In the genomic region with DNA sequence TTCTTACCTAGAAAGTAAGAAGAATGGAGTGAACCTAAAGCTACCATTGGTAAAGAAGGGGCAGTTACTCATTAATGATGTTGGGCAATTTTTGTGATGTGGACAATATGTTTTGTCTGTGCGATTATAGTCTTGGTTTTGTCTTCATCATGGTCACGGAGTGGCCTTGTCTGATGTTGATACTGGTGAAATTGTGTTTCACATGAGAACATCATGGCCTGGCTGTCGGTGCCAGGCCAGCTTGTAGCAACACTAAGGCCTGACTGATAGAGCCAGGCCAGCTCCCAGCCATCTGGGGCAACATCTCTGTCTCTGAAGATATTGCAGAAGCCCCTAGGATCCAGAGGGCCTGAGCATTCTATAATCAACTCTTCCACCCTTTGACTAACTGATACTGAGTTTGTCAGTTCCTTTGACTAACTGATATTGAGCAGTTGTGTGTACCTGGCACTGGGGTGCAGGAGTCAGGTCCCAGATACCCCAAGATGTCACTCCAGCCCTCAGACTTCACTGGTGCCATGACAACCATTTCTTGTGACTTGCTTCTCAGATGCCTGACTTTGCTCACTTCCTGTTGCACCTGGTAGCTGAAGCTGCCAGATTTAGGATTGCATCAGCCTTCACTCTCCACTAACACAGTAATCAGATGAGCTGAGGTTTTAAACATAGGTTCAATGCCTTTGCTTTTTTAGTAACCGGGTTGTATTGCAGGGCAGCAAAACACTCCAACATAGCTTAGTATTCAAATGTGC, we compare ENCODE assay signal across 8 cellular contexts.
DNase-seq lines count a peak whose midpoint lies in the region; ATAC-seq and TF ChIP-seq lines count a peak whose summit lies in the region.

No MANE protein-coding gene starts in this region.

- H2BK120ac ChIP-seq in neuronal stem cell (ENCODE audit: low read depth, low read length): no peak overlapping the region

- no peak overlapping the region for H2AK5ac ChIP-seq in neuronal stem cell (ENCODE audit: low read depth, low read length)

- no peak overlapping the region for H3K4me3 Mint-ChIP-seq in Calu3 (ENCODE audit: low read depth, unreplicated experiment)
- no peak overlapping the region for H3K4me3 Mint-ChIP-seq in activated naive CD8-positive, alpha-beta T cell treated with anti-CD3 and anti-CD28 coated beads, Interleukin-2, amount 50 U/mL, for 24 hours

- H3K14ac ChIP-seq in neuronal stem cell (ENCODE audit: low read length): no peak overlapping the region

- H4K8ac ChIP-seq in neuronal stem cell (ENCODE audit: low read depth, low read length): no peak overlapping the region

- H3K27ac ChIP-seq in neuronal stem cell (replicated peaks; ENCODE audit: low read length) (no peak overlapping the region), uterus (no peak overlapping the region), adrenal gland (no peak overlapping the region)

- no peak overlapping the region for H3K18ac ChIP-seq in neuronal stem cell (ENCODE audit: low read length)

- peaks cover 5% of the 10 kb centered on the region for H3K9me3 Mint-ChIP-seq in Calu3 (ENCODE audit: low read depth, unreplicated experiment)
- peaks cover 13% of the 10 kb centered on the region for H3K9me3 Mint-ChIP-seq in activated naive CD8-positive, alpha-beta T cell treated with anti-CD3 and anti-CD28 coated beads, Interleukin-2, amount 50 U/mL, for 24 hours

- no peak overlapping the region for H3K23ac ChIP-seq in neuronal stem cell (ENCODE audit: low read depth, low read length, poor library complexity)

- peaks cover 0 to 2% of the 10 kb centered on the region in 2 donors for H3K9me3 ChIP-seq in neuronal stem cell (replicated peaks in 1 of 2; ENCODE audit: control insufficient read depth in 2 of 2, insufficient read depth in 1 of 2, low read depth in 1 of 2, low read length in 2 of 2)
- no peaks in the 10 kb centered on the region for H3K9me3 ChIP-seq in uterus
- no peaks in the 10 kb centered on the region for H3K9me3 ChIP-seq in adrenal gland (replicated peaks in 1 of 3)

- H4K91ac ChIP-seq in neuronal stem cell (ENCODE audit: low read depth, low read length, poor library complexity): no peak overlapping the region

- CTCF ChIA-PET in Calu3 (lab: Charles Lee): no interaction called here

- no peak overlapping the region for H3K9ac ChIP-seq in neuronal stem cell (ENCODE audit: low read depth, low read length, poor library complexity)

- no peak for DNase-seq in Calu3
- DNase-seq in activated naive CD8-positive, alpha-beta T cell treated with anti-CD3 and anti-CD28 coated beads, Interleukin-2, amount 50 U/mL, for 24 hours: no peak
- DNase-seq in NCI-H1436 (lab: John Stamatoyannopoulos, UW): no peak
- no peak for DNase-seq in neuronal stem cell (ENCODE audit: low spot score)
- no peak for DNase-seq in uterus
- no peak for DNase-seq in adrenal gland

- TF ChIP-seq POLR2A in uterus (IDR thresholded peaks at IDR 0.05) (no peak), adrenal gland (IDR thresholded peaks at IDR 0.05) (no peak)

- H3K4me2 ChIP-seq in neuronal stem cell (ENCODE audit: insufficient read depth, low read length, poor library complexity, severe bottlenecking): no peak overlapping the region

- H3K4me3 ChIP-seq in neuronal stem cell (ENCODE audit: low read length in 2 of 2): no peak overlapping the region
- H3K4me3 ChIP-seq in uterus: no peak overlapping the region
- no peak overlapping the region for H3K4me3 ChIP-seq in adrenal gland

- H3K4me1 Mint-ChIP-seq in Calu3 (ENCODE audit: low read depth, unreplicated experiment): peaks cover 8% of the 10 kb centered on the region
- peaks cover 37% of the 10 kb centered on the region for H3K4me1 Mint-ChIP-seq in activated naive CD8-positive, alpha-beta T cell treated with anti-CD3 and anti-CD28 coated beads, Interleukin-2, amount 50 U/mL, for 24 hours

- ATAC-seq in GM19397 (IDR thresholded peaks at IDR 0.05; ENCODE audit: unreplicated experiment) (peak; percentile 91), HG03354 (IDR thresholded peaks at IDR 0.05; ENCODE audit: poor library complexity, severe bottlenecking, unreplicated experiment) (peak; percentile 94)
- ATAC-seq in activated naive CD8-positive, alpha-beta T cell treated with anti-CD3 and anti-CD28 coated beads, Interleukin-2, amount 50 U/mL, for 24 hours: peak; percentile 64

- H3K36me3 ChIP-seq in neuronal stem cell (replicated peaks in 1 of 2; ENCODE audit: control insufficient read depth in 2 of 2, insufficient read depth in 2 of 2, low read length in 2 of 2): peaks cover 0 to 48% of the 10 kb centered on the region in 2 donors
- H3K36me3 ChIP-seq in uterus: no peaks in the 10 kb centered on the region
- peaks cover 0 to 27% of the 10 kb centered on the region in 2 donors for H3K36me3 ChIP-seq in adrenal gland (replicated peaks in 1 of 2)

- no peak overlapping the region for H2BK15ac ChIP-seq in neuronal stem cell (ENCODE audit: low read length)

- no peak overlapping the region for H2AFZ ChIP-seq in neuronal stem cell (ENCODE audit: low read length)

- H3K27me3 Mint-ChIP-seq in Calu3 (ENCODE audit: unreplicated experiment): no peaks in the 10 kb centered on the region
- H3K27me3 Mint-ChIP-seq in activated naive CD8-positive, alpha-beta T cell treated with anti-CD3 and anti-CD28 coated beads, Interleukin-2, amount 50 U/mL, for 24 hours: no peaks in the 10 kb centered on the region

- H2BK12ac ChIP-seq in neuronal stem cell (ENCODE audit: low read length): no peak overlapping the region

- intact Hi-C loops in Calu3 (cut with micrococcal nuclease; ENCODE audit: unreplicated experiment): no loop called here
- intact Hi-C loops in uterus (cut with DNase I; ENCODE audit: low total_unique reads): no loop called here
- intact Hi-C loops in adrenal gland (cut with DNase I): no loop called here

- peak overlapping the region; percentile 59 for H3K27ac Mint-ChIP-seq in Calu3 (ENCODE audit: unreplicated experiment)
- peak overlapping the region; percentile 78 for H3K27ac Mint-ChIP-seq in activated naive CD8-positive, alpha-beta T cell treated with anti-CD3 and anti-CD28 coated beads, Interleukin-2, amount 50 U/mL, for 24 hours

- peaks cover 4% of the 10 kb centered on the region for H3K36me3 Mint-ChIP-seq in Calu3 (ENCODE audit: insufficient read depth, unreplicated experiment)
- peaks cover 66% of the 10 kb centered on the region for H3K36me3 Mint-ChIP-seq in activated naive CD8-positive, alpha-beta T cell treated with anti-CD3 and anti-CD28 coated beads, Interleukin-2, amount 50 U/mL, for 24 hours (ENCODE audit: low read depth)

- H3K4me1 ChIP-seq in neuronal stem cell (ENCODE audit: control insufficient read depth in 2 of 2, insufficient read depth in 1 of 2, low read depth in 1 of 2, low read length in 2 of 2) (peaks cover 0 to 4% of the 10 kb centered on the region in 2 donors), uterus (no peaks in the 10 kb centered on the region), adrenal gland (replicated peaks in 1 of 2) (no peaks in the 10 kb centered on the region)

- H3K27me3 ChIP-seq in neuronal stem cell (ENCODE audit: control insufficient read depth in 3 of 3, insufficient read depth in 3 of 3, low read depth in 1 of 3, low read length in 3 of 3) (no peaks in the 10 kb centered on the region), uterus (no peaks in the 10 kb centered on the region), adrenal gland (no peaks in the 10 kb centered on the region)

- no TSS peak for BruUV-seq in Calu3 (replicated peaks; lab: Mats Ljungman, UMichigan)

- no CpG with 5 or more reads among the region's 4 CpGs for WGBS in neuronal stem cell (ENCODE audit: extremely low coverage in 2 of 2, insufficient read length in 2 of 2, insufficient replicate concordance in 1 of 2), 2 donors
- WGBS in adrenal gland, 4 donors: 84 to 94% (median 90%) methylated on average over 4 of the region's 4 CpGs

- TF ChIP-seq CTCF in Calu3 (IDR thresholded peaks at IDR 0.05; ENCODE audit: unreplicated experiment): no peak
- no peak for TF ChIP-seq CTCF in uterus (IDR thresholded peaks at IDR 0.05)
- no peak for TF ChIP-seq CTCF in adrenal gland (IDR thresholded peaks at IDR 0.05)

- no peaks in the 10 kb centered on the region for H3K79me1 ChIP-seq in neuronal stem cell (ENCODE audit: low read depth, low read length)

- H3K4ac ChIP-seq in neuronal stem cell (ENCODE audit: low read length): no peak overlapping the region

- no peak overlapping the region for H2BK5ac ChIP-seq in neuronal stem cell (ENCODE audit: low read length)
